21 cellular contexts compared by ENCODE assay signal in genomic region chr3:112467584-112467983, GRCh38. TPM values are rescaled to one million over a fixed set of nuclear protein-coding genes. Genes with fewer than 3 reads are reported as not detected.
DNase-seq lines count a peak whose midpoint lies in the region; ATAC-seq and TF ChIP-seq lines count a peak whose summit lies in the region.
"Had no signal": no experiment of that assay in that cellular context is flagged by ENCODE, and none has a peak within 500 bp of the region (broad histone marks: within the 10 kb centered on the region; RNA-seq: fewer than 3 reads in every experiment).

No MANE protein-coding gene starts in this region.

- H3K4me3 Mint-ChIP-seq in CD4-positive, CD25-positive, alpha-beta regulatory T cell = no peak overlapping the region
- H3K4me3 Mint-ChIP-seq in IgD-negative memory B cell (no peak overlapping the region), naive B cell (peak overlapping the region in 6 of 8 donors; percentile 4 to 80 (median 52)), glutamatergic neuron (ENCODE audit: unreplicated experiment) (no peak overlapping the region)
- peak overlapping the region; percentile 16 for H3K4me3 Mint-ChIP-seq in activated T-helper 17 cell treated with anti-CD3 and anti-CD28 coated beads, Interleukin-2, amount 50 U/mL, for 72 hours

- H3K36me3 Mint-ChIP-seq in CD4-positive, CD25-positive, alpha-beta regulatory T cell = peaks cover 35% of the 10 kb centered on the region
- peaks cover 23% of the 10 kb centered on the region for H3K36me3 Mint-ChIP-seq in IgD-negative memory B cell
- H3K36me3 Mint-ChIP-seq in activated T-helper 17 cell treated with anti-CD3 and anti-CD28 coated beads, Interleukin-2, amount 50 U/mL, for 72 hours (ENCODE audit: low read depth) = peaks cover 25% of the 10 kb centered on the region
- H3K36me3 Mint-ChIP-seq in naive B cell = peaks cover 41 to 57% of the 10 kb centered on the region in 2 donors
- H3K36me3 Mint-ChIP-seq in glutamatergic neuron (ENCODE audit: unreplicated experiment) = no peaks in the 10 kb centered on the region

- TF ChIP-seq CTCF in glutamatergic neuron (IDR thresholded peaks at IDR 0.05; ENCODE audit: partially characterized antibody, unreplicated experiment) = no peak

- peaks cover 27 to 82% (median 46%) of the 10 kb centered on the region in 4 donors for H3K4me1 Mint-ChIP-seq in CD4-positive, CD25-positive, alpha-beta regulatory T cell
- H3K4me1 Mint-ChIP-seq in IgD-negative memory B cell (peaks cover 58 to 75% (median 58%) of the 10 kb centered on the region in 3 donors), naive B cell (peaks cover 67 to 96% (median 82%) of the 10 kb centered on the region in 3 donors), glutamatergic neuron (ENCODE audit: low read depth, unreplicated experiment) (no peaks in the 10 kb centered on the region)
- peaks cover 58% of the 10 kb centered on the region for H3K4me1 Mint-ChIP-seq in activated T-helper 17 cell treated with anti-CD3 and anti-CD28 coated beads, Interleukin-2, amount 50 U/mL, for 72 hours

- H3K27ac ChIP-seq in CD4-positive, CD25-positive, alpha-beta regulatory T cell (ENCODE audit: insufficient read depth, low read length, poor library complexity, severe bottlenecking) = no peak overlapping the region
- H3K27ac ChIP-seq: esophagus muscularis mucosa, GM23248, neutrophil, PC-9, SJSA1 had no signal

- H3K4me1 ChIP-seq in CD4-positive, CD25-positive, alpha-beta regulatory T cell (ENCODE audit: control insufficient read depth, insufficient read depth, low read length, poor library complexity, severe bottlenecking) = peaks cover 24% of the 10 kb centered on the region
- H3K4me1 ChIP-seq: esophagus muscularis mucosa, SJSA1 had no signal

- ATAC-seq in CD4-positive, CD25-positive, alpha-beta regulatory T cell (ENCODE audit: low read depth in 2 of 2) = no peak
- ATAC-seq in activated T-helper 17 cell treated with anti-CD3 and anti-CD28 coated beads, Interleukin-2, amount 50 U/mL, for 72 hours (replicated peaks) = no peak
- no peak for ATAC-seq in naive B cell (ENCODE audit: low read depth in 2 of 2)

- peak overlapping the region in 2 of 3 donors; percentile 44 to 80 for H3K27ac Mint-ChIP-seq in CD4-positive, CD25-positive, alpha-beta regulatory T cell
- H3K27ac Mint-ChIP-seq in IgD-negative memory B cell (peak overlapping the region; percentile 46 to 66 (median 50)), naive B cell (peak overlapping the region; percentile 39 to 95 (median 86)), glutamatergic neuron (ENCODE audit: unreplicated experiment) (no peak overlapping the region)
- H3K27ac Mint-ChIP-seq in activated T-helper 17 cell treated with anti-CD3 and anti-CD28 coated beads, Interleukin-2, amount 50 U/mL, for 72 hours = no peak overlapping the region

- H3K36me3 ChIP-seq in CD4-positive, CD25-positive, alpha-beta regulatory T cell (ENCODE audit: control insufficient read depth, insufficient read depth, low read length) = no peaks in the 10 kb centered on the region
- H3K36me3 ChIP-seq: esophagus muscularis mucosa, neutrophil, SJSA1 had no signal

- no peak overlapping the region for H3K4me3 ChIP-seq in CD4-positive, CD25-positive, alpha-beta regulatory T cell (ENCODE audit: low read depth, low read length)
- H3K4me3 ChIP-seq: esophagus muscularis mucosa, GM23248, PC-9, SJSA1 had no signal

- no peaks in the 10 kb centered on the region for H3K27me3 ChIP-seq in CD4-positive, CD25-positive, alpha-beta regulatory T cell (ENCODE audit: control insufficient read depth, insufficient read depth, low read length)
- H3K27me3 ChIP-seq: esophagus muscularis mucosa, neutrophil, SJSA1 had no signal

- H3K9me3 ChIP-seq in CD4-positive, CD25-positive, alpha-beta regulatory T cell (ENCODE audit: control insufficient read depth in 2 of 2, low read length in 2 of 2) = no peaks in the 10 kb centered on the region
- H3K9me3 ChIP-seq: esophagus muscularis mucosa, neutrophil, SJSA1 had no signal

- no peaks in the 10 kb centered on the region for H3K27me3 Mint-ChIP-seq in CD4-positive, CD25-positive, alpha-beta regulatory T cell
- H3K27me3 Mint-ChIP-seq in IgD-negative memory B cell (no peaks in the 10 kb centered on the region), naive B cell (no peaks in the 10 kb centered on the region), glutamatergic neuron (ENCODE audit: unreplicated experiment) (no peaks in the 10 kb centered on the region)
- H3K27me3 Mint-ChIP-seq in activated T-helper 17 cell treated with anti-CD3 and anti-CD28 coated beads, Interleukin-2, amount 50 U/mL, for 72 hours = no peaks in the 10 kb centered on the region

- peaks cover 0 to 2% (median 0%) of the 10 kb centered on the region in 7 donors for H3K9me3 Mint-ChIP-seq in CD4-positive, CD25-positive, alpha-beta regulatory T cell
- peaks cover 0 to 3% (median 0%) of the 10 kb centered on the region in 3 donors for H3K9me3 Mint-ChIP-seq in IgD-negative memory B cell
- H3K9me3 Mint-ChIP-seq in activated T-helper 17 cell treated with anti-CD3 and anti-CD28 coated beads, Interleukin-2, amount 50 U/mL, for 72 hours = no peaks in the 10 kb centered on the region
- no peaks in the 10 kb centered on the region for H3K9me3 Mint-ChIP-seq in naive B cell
- no peaks in the 10 kb centered on the region for H3K9me3 Mint-ChIP-seq in glutamatergic neuron (ENCODE audit: unreplicated experiment)

- DNase-seq in CD4-positive, CD25-positive, alpha-beta regulatory T cell = no peak
- DNase-seq in naive B cell (no peak), glutamatergic neuron (no peak), T1000 (lab: John Stamatoyannopoulos, UW) (no peak), NCI-H526 treated with DMSO at 0.1 percent for 48 hours (lab: John Stamatoyannopoulos, UW) (no peak)
- DNase-seq: Calu3; effector CD8-positive, alpha-beta T cell; EL; GM23248; Kasumi-1; NCI-H1436; NCI-H2171 treated with DMSO at 0.1 percent for 48 hours; PC-9; stimulated activated CD8-positive, alpha-beta memory T cell treated with anti-CD3 and anti-CD28 coated beads, Interleukin-4, amount 100 ng/mL, for 48 hours had no signal

RNA-seq across cellular contexts. Expression of gene BTLA, which starts 31.7 kb away (rescaled TPM):
- 7.1 TPM for total RNA-seq in CD4-positive, CD25-positive, alpha-beta regulatory T cell
- 1 to 10 TPM; 2.7 to 5.7 (median 4.6) TPM for polyA plus RNA-seq in CD4-positive, CD25-positive, alpha-beta regulatory T cell
- polyA plus RNA-seq in IgD-negative memory B cell (85.4 TPM), naive B cell (ENCODE audit: low read depth in 6 of 6) (100 to 1,000 TPM; 109 to 194 (median 148) TPM)
- 10 to 100 TPM; 10.4 to 14.2 TPM for total RNA-seq in activated T-helper 17 cell treated with anti-CD3 and anti-CD28 coated beads, Interleukin-2, amount 50 U/mL, for 72 hours
- not detected for total RNA-seq in glutamatergic neuron (ENCODE audit: unreplicated experiment)
- total RNA-seq: astrocyte, Calu3, GM23248, HT1080, PC-9, SJSA1 had no signal
- polyA plus RNA-seq: GM23248 had no signal

Comparison
In these comparisons a context has a peak if more than half of its experiments do, and no peak if none do; other contexts are left out.
1. H3K27ac Mint-ChIP-seq: peak in CD4-positive, CD25-positive, alpha-beta regulatory T cell (2 of 3), IgD-negative memory B cell (3 of 3) and naive B cell (6 of 6); none in activated T-helper 17 cell treated with anti-CD3 and anti-CD28 coated beads, Interleukin-2, amount 50 U/mL, for 72 hours (single experiment) and glutamatergic neuron (single experiment).
2. H3K4me3 Mint-ChIP-seq: peak in activated T-helper 17 cell treated with anti-CD3 and anti-CD28 coated beads, Interleukin-2, amount 50 U/mL, for 72 hours (single experiment) and naive B cell (6 of 8); none in CD4-positive, CD25-positive, alpha-beta regulatory T cell (0 of 4), IgD-negative memory B cell (0 of 4) and glutamatergic neuron (single experiment).